ENCODE assay signal across 5 cellular contexts in the genomic region with DNA sequence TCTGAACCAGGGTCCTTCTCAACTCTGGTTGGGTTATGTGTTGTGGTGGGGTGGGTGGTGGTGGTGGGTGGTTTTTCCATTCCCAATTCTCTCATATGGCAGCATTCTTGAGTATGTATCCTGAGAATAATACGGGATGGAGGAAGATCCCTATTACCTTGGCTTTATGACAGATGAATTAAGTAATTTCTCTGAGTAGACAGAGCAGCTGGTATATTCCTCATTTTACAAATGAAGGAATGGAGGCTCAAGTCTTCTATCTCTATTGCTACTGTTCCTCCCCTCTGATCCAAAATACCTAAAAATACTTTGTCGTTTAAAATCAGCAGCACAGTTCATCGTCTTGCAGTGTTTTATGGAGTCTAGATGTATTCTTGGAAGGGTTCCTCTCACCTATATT.
"Had no signal": no experiment of that assay in that cellular context is flagged by ENCODE, and none has a peak within 500 bp of the region (broad histone marks: within the 10 kb centered on the region; RNA-seq: fewer than 3 reads in every experiment).

No MANE protein-coding gene starts in this region.

- H3K4me3 ChIP-seq: GM23338, K562 had no signal

- ATAC-seq: GM23338, K562 had no signal

- H3K4me2 ChIP-seq: GM23338 had no signal

- H2AFZ ChIP-seq: GM23338 had no signal

- DNase-seq: H9, HCEC 1CT, KG1 had no signal
